In genomic region chr6:41504526-41505021, GRCh38 we compare ENCODE assay signal across 9 cellular contexts. TPM values are rescaled to one million over a fixed set of nuclear protein-coding genes. Genes with fewer than 3 reads are reported as not detected.
DNase-seq lines count a peak whose midpoint lies in the region; ATAC-seq, FAIRE-seq and TF ChIP-seq lines count a peak whose summit lies in the region.
"Had no signal": no experiment of that assay in that cellular context is flagged by ENCODE, and none has a peak within 500 bp of the region (broad histone marks: within the 10 kb centered on the region; RNA-seq: fewer than 3 reads in every experiment).

No MANE protein-coding gene starts in this region.

- no peaks in the 10 kb centered on the region for H3K36me3 Mint-ChIP-seq in activated naive CD8-positive, alpha-beta T cell treated with anti-CD3 and anti-CD28 coated beads, Interleukin-2, amount 10 ng/mL, durations not matched to agents 7 days and 5 days

- H2BK5ac ChIP-seq in mesendoderm (ENCODE audit: low read length), result peak overlapping the region; percentile 52

- ATAC-seq in heart left ventricle (no peak), Right ventricle myocardium superior (ENCODE audit: poor library complexity) (no peak), HG02870 (IDR thresholded peaks at IDR 0.05; ENCODE audit: unreplicated experiment) (no peak), GM21619 (IDR thresholded peaks at IDR 0.05; ENCODE audit: unreplicated experiment) (no peak)
- no peak for ATAC-seq in activated naive CD8-positive, alpha-beta T cell treated with anti-CD3 and anti-CD28 coated beads, Interleukin-2, amount 10 ng/mL, durations not matched to agents 7 days and 5 days (ENCODE audit: low read depth)

- H2BK120ac ChIP-seq in mesendoderm (ENCODE audit: low read depth, low read length), result no peak overlapping the region

- peak overlapping the region; percentile 38 for H3K56ac ChIP-seq in mesendoderm (ENCODE audit: low read length)

- no peak overlapping the region for H2BK15ac ChIP-seq in mesendoderm (replicated peaks; ENCODE audit: low read depth)

- H3K79me2 ChIP-seq in mesendoderm (ENCODE audit: control insufficient read depth, insufficient read depth, low read length), result no peaks in the 10 kb centered on the region

- peak overlapping the region; percentile 59 for H3K9ac ChIP-seq in mesendoderm (ENCODE audit: low read length)

- no peak for TF ChIP-seq POLR2A in heart left ventricle (IDR thresholded peaks at IDR 0.05)

- H3K4me1 ChIP-seq in heart left ventricle, result peaks cover 0 to 27% (median 17%) of the 10 kb centered on the region in 12 donors
- H3K4me1 ChIP-seq in mesendoderm (ENCODE audit: control insufficient read depth, low read depth, low read length), result peaks cover 6% of the 10 kb centered on the region

- POLR2A ChIA-PET in activated naive CD8-positive, alpha-beta T cell treated with anti-CD3 and anti-CD28 coated beads, Interleukin-2, amount 10 ng/mL, durations not matched to agents 7 days and 5 days (lab: Charles Lee), result no interaction called here

- no peaks in the 10 kb centered on the region for H3K79me1 ChIP-seq in mesendoderm (ENCODE audit: low read length)

- peak overlapping the region; percentile 76 for H3K4ac ChIP-seq in mesendoderm (ENCODE audit: low read depth, low read length)

- no peaks in the 10 kb centered on the region for H3K9me3 Mint-ChIP-seq in activated naive CD8-positive, alpha-beta T cell treated with anti-CD3 and anti-CD28 coated beads, Interleukin-2, amount 10 ng/mL, durations not matched to agents 7 days and 5 days

- peak overlapping the region; percentile 54 for H3K4me2 ChIP-seq in mesendoderm (ENCODE audit: low read length)

- no peak overlapping the region for H3K27ac Mint-ChIP-seq in activated naive CD8-positive, alpha-beta T cell treated with anti-CD3 and anti-CD28 coated beads, Interleukin-2, amount 10 ng/mL, durations not matched to agents 7 days and 5 days

- peak overlapping the region in 11 of 12 donors; percentile 41 to 90 (median 55) for H3K27ac ChIP-seq in heart left ventricle
- H3K27ac ChIP-seq in mesendoderm (ENCODE audit: low read depth, low read length), result no peak overlapping the region

- H3K36me3 ChIP-seq in heart left ventricle, result no peaks in the 10 kb centered on the region
- H3K36me3 ChIP-seq in mesendoderm (ENCODE audit: control insufficient read depth, insufficient read depth, low read length), result no peaks in the 10 kb centered on the region
- H3K36me3 ChIP-seq: adrenal gland had no signal

- H3K23ac ChIP-seq in mesendoderm (ENCODE audit: low read length), result no peak overlapping the region

- peaks cover 8% of the 10 kb centered on the region for H3K4me1 Mint-ChIP-seq in activated naive CD8-positive, alpha-beta T cell treated with anti-CD3 and anti-CD28 coated beads, Interleukin-2, amount 10 ng/mL, durations not matched to agents 7 days and 5 days

- H3K4me3 ChIP-seq in heart left ventricle, result peak overlapping the region in 11 of 12 donors; percentile 6 to 58 (median 45)
- H3K4me3 ChIP-seq in mesendoderm (ENCODE audit: low read length), result no peak overlapping the region

- no peak overlapping the region for H4K8ac ChIP-seq in mesendoderm (ENCODE audit: low read depth, low read length)

- no peak overlapping the region for H4K5ac ChIP-seq in mesendoderm (ENCODE audit: low read length)

- H3K18ac ChIP-seq in mesendoderm (ENCODE audit: low read length), result peak overlapping the region; percentile 60

- intact Hi-C loops in heart left ventricle (cut with DNase I) (loop anchor here in 1 of 10 donors (5.0 kb wide), 1 partner anchor 38 kb away; no protein-coding TSS in a partner anchor), Right ventricle myocardium superior (cut with DNase I) (no loop called here)

- TF ChIP-seq CTCF in heart left ventricle (IDR thresholded peaks at IDR 0.05), result no peak

- 7 to 16% (median 8%) methylated on average over 18 of the region's 18 CpGs for WGBS in heart left ventricle, 4 donors
- WGBS in mesendoderm (ENCODE audit: extremely low coverage, insufficient coverage, low lambda C conversion rate), result no CpG with 5 or more reads among the region's 18 CpGs

- peaks cover 0 to 49% (median 6%) of the 10 kb centered on the region in 9 donors for H3K27me3 ChIP-seq in heart left ventricle
- peaks cover 6% of the 10 kb centered on the region for H3K27me3 ChIP-seq in mesendoderm (ENCODE audit: insufficient read depth, low read length, poor library complexity)

- H3K4me3 Mint-ChIP-seq in activated naive CD8-positive, alpha-beta T cell treated with anti-CD3 and anti-CD28 coated beads, Interleukin-2, amount 10 ng/mL, durations not matched to agents 7 days and 5 days, result peak overlapping the region; percentile 44

- DNase-seq in heart left ventricle (no peak), Right ventricle myocardium superior (no peak), mesendoderm (peak; percentile 43), urothelium cell line (ENCODE audit: low spot score) (peak; percentile 27), NCI-H1930 (lab: John Stamatoyannopoulos, UW) (no peak)
- no peak for DNase-seq in activated naive CD8-positive, alpha-beta T cell treated with anti-CD3 and anti-CD28 coated beads, Interleukin-2, amount 10 ng/mL, durations not matched to agents 7 days and 5 days

- H2AK5ac ChIP-seq in mesendoderm (ENCODE audit: low read length), result peak overlapping the region; percentile 39

- peaks cover 67% of the 10 kb centered on the region for H3K27me3 Mint-ChIP-seq in activated naive CD8-positive, alpha-beta T cell treated with anti-CD3 and anti-CD28 coated beads, Interleukin-2, amount 10 ng/mL, durations not matched to agents 7 days and 5 days

- H3K9me3 ChIP-seq in heart left ventricle, result no peaks in the 10 kb centered on the region
- H3K9me3 ChIP-seq: adrenal gland had no signal

- no peak for FAIRE-seq in urothelium cell line (lab: Jason Lieb, UNC)

RNA-seq across cellular contexts. Expression of gene FOXP4, which starts 41.6 kb away (rescaled TPM):
- 10 to 100 TPM; 11.3 to 22.5 (median 16.0) TPM for total RNA-seq in heart left ventricle
- polyA plus RNA-seq in heart left ventricle, result 10 to 100 TPM; 10.9 to 17.9 TPM
- 14.4 TPM for total RNA-seq in Right ventricle myocardium superior
- 1 to 10 TPM; 7.5 to 8.8 TPM for total RNA-seq in activated naive CD8-positive, alpha-beta T cell treated with anti-CD3 and anti-CD28 coated beads, Interleukin-2, amount 10 ng/mL, durations not matched to agents 7 days and 5 days
- polyA plus RNA-seq in mesendoderm (2013, experiment 1 of 2), result 9.2 TPM
- polyA plus RNA-seq in mesendoderm (2013, experiment 2 of 2), result 8.4 TPM

Comparison
In these comparisons a context has a peak if more than half of its experiments do, and no peak if none do; other contexts are left out.
1. DNase-seq: peak in mesendoderm (single experiment) and urothelium cell line (single experiment); none in heart left ventricle (0 of 5), Right ventricle myocardium superior (single experiment), activated naive CD8-positive, alpha-beta T cell treated with anti-CD3 and anti-CD28 coated beads, Interleukin-2, amount 10 ng/mL, durations not matched to agents 7 days and 5 days (single experiment) and NCI-H1930 (0 of 2).